In the genomic region with DNA sequence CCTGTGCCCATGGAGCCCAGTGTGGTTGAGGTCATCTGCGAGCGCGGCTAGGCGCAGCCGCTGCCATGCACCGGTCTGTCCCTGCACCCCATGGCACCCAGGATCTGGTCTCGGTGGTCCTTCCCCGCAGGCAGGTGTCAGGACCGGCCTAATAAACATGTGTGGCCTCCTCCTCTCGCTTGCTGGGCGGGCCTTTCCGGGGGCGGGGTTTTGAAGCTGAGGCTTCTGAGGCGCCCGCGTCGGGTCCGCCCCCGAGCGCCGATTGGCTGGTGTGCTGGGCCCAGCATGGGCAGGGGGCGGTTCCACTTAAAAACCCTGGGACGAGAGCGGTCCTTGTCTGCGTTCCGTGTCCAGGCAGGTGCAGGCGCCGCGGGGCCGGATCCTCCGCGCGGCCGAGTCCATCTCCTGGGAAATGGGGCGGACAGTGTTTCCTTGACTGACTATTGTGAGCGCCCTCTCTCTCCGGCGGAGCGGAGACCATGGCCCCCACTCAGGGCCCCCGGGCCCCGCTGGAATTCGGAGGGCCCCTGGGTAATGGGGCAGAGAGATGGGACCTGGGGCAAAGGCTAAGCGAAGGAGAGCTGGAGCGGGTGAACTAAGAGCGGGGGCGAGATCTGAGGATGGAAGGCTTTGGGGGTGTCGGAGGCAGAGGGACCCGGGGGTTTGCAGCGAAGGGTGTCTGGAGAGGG, we compare ENCODE assay signal across 8 cellular contexts. TPM values are rescaled to one million over a fixed set of nuclear protein-coding genes. Genes with fewer than 3 reads are reported as not detected.
A peak's percentile ranks its signal among the peaks of the same experiment; 100 is the strongest.
DNase-seq lines count a peak whose midpoint lies in the region; ATAC-seq and TF ChIP-seq lines count a peak whose summit lies in the region.

TSS of gene TM7SF2 (plus strand) at position 336 of the 689 bp plus-strand sequence. CDS start at position 480, 144 bp downstream.

- H3K27me3 ChIP-seq in iPS-18a (ENCODE audit: control insufficient read depth, insufficient read depth, low read length) = no peaks in the 10 kb centered on the region
- no peaks in the 10 kb centered on the region for H3K27me3 ChIP-seq in skeletal muscle satellite cell (ENCODE audit: control insufficient read depth, insufficient read depth, low read length)

- BruUV-seq in MCF 10A (replicated peaks; lab: Mats Ljungman, UMichigan) = no TSS peak

- CTCF ChIA-PET in MCF 10A (lab: Yijun Ruan, JAX) = interaction anchor here (0.6 to 5.1 kb wide), 13 partner anchors 10 to 860 kb away, joined by 3 to 94 read pairs (median 3); partner anchors contain the start of genes FAU, MRPL49, PLCB3 and VPS51

- H3K27ac Mint-ChIP-seq in MCF 10A (ENCODE audit: low read depth, unreplicated experiment) = peak within 1 kb of the TSS; percentile 94

- peak within 1 kb of the TSS; percentile 93 for H3K4me3 Mint-ChIP-seq in MCF 10A (ENCODE audit: unreplicated experiment)

- peaks cover 11% of the 10 kb centered on the region for H3K4me1 Mint-ChIP-seq in MCF 10A (ENCODE audit: insufficient read depth, unreplicated experiment)

- H3K9me3 ChIP-seq in iPS-18a (ENCODE audit: control insufficient read depth, low read depth, low read length) (no peaks in the 10 kb centered on the region), skeletal muscle satellite cell (replicated peaks; ENCODE audit: low read length) (no peaks in the 10 kb centered on the region)

- TF ChIP-seq CTCF in VCaP (conservative IDR thresholded peaks at IDR 0.05) (no peak), MCF 10A (IDR thresholded peaks at IDR 0.05; ENCODE audit: unreplicated experiment) (no peak)

- peak within 1 kb of the TSS; percentile 85 for H3K4me3 ChIP-seq in iPS-18a (ENCODE audit: low read length)
- H3K4me3 ChIP-seq in skeletal muscle satellite cell (ENCODE audit: low read length) = peak within 1 kb of the TSS; percentile 70

- no peaks in the 10 kb centered on the region for H3K9me3 Mint-ChIP-seq in MCF 10A (ENCODE audit: unreplicated experiment)

- POLR2A ChIA-PET in MCF 10A (lab: Yijun Ruan, JAX) = interaction anchor here (0.5 to 5.8 kb wide), 17 partner anchors 8 to 293 kb away, joined by 3 to 63 read pairs (median 4); partner anchors contain the start of genes CAPN1, FAU, MRPL49 and POLA2

- H3K9ac ChIP-seq in iPS-18a (ENCODE audit: low read length) (peak within 1 kb of the TSS; percentile 77), skeletal muscle satellite cell (ENCODE audit: low read depth, low read length) (peak within 1 kb of the TSS; percentile 45)

- no peaks in the 10 kb centered on the region for H3K27me3 Mint-ChIP-seq in MCF 10A (ENCODE audit: insufficient read depth, unreplicated experiment)

- H3K27ac ChIP-seq in VCaP (peak within 1 kb of the TSS; percentile 100), iPS-18a (ENCODE audit: low read length) (no peak within 1 kb of the TSS)

- H3K4me2 ChIP-seq in skeletal muscle satellite cell (ENCODE audit: low read length) = peak within 1 kb of the TSS; percentile 96

- peaks cover 26% of the 10 kb centered on the region for H3K36me3 Mint-ChIP-seq in MCF 10A (ENCODE audit: insufficient read depth, unreplicated experiment)

- H3K4me1 ChIP-seq in iPS-18a (ENCODE audit: control insufficient read depth, low read depth, low read length) = peaks cover 8% of the 10 kb centered on the region
- H3K4me1 ChIP-seq in skeletal muscle satellite cell (ENCODE audit: control insufficient read depth, insufficient read depth, low read length) = peaks cover 30% of the 10 kb centered on the region

- peak; percentile 90 for DNase-seq in NCI-H2171 treated with DMSO at 0.1 percent for 48 hours (lab: John Stamatoyannopoulos, UW)
- DNase-seq in MCF 10A (ENCODE audit: unreplicated experiment) = peak; percentile 96

- intact Hi-C loops in MCF 10A (cut with micrococcal nuclease) = loop anchor here (2.0 to 10.0 kb wide), 2 partner anchors 143 to 197 kb away; partner anchors contain the start of gene ATG2A

- peak; percentile 69 for ATAC-seq in GM18498 (IDR thresholded peaks at IDR 0.05; ENCODE audit: unreplicated experiment)
- peak; percentile 63 for ATAC-seq in HG03039 (IDR thresholded peaks at IDR 0.05; ENCODE audit: unreplicated experiment)
- no peak for ATAC-seq in GM21825 (IDR thresholded peaks at IDR 0.05; ENCODE audit: unreplicated experiment)

- no peaks in the 10 kb centered on the region for H3K36me3 ChIP-seq in iPS-18a (ENCODE audit: control insufficient read depth, low read depth, low read length)
- H3K36me3 ChIP-seq in skeletal muscle satellite cell (ENCODE audit: insufficient read depth, low read length) = peaks cover 19% of the 10 kb centered on the region

RNA-seq across cellular contexts. Expression of gene TM7SF2, which starts in this region (rescaled TPM):
- 8.5 and 14.0 TPM in 2 replicates for total RNA-seq in MCF 10A (2022)
- total RNA-seq in skeletal muscle satellite cell (2012; rRNA removed) = 5.7 and 6.6 TPM in 2 replicates
